Comparison of ENCODE assay signal across 8 cellular contexts in the genomic region with DNA sequence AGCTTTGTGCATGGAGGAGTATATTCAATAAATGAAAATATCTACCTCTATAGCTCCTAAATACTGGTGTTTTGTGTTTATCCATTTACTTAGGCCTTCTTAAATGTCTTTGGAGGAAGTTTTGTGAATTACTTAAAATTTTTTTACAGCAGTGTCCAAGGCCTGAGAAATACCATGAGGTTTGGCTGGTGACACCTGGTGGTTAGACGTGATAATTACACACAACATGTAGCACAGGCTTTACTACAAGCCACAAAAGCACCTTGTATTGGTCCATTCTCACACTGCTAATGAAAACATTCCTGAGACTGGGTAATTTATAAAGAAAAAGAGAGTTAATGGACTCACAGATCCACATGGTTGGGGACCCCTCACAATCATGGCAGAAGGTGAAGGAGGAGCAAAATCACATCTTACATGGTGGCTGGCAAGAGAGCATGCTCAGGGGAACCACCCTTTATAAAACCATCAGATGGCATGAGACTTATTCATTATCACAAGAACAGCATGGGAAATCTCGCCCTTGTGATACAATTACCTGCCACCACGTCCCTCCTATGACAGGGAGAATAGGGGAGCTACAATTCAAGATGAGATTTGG. TPM values are rescaled to one million over a fixed set of nuclear protein-coding genes. Genes with fewer than 3 reads are reported as not detected.
A peak's percentile ranks its signal among the peaks of the same experiment; 100 is the strongest.
DNase-seq lines count a peak whose midpoint lies in the region; ATAC-seq and TF ChIP-seq lines count a peak whose summit lies in the region.

No MANE protein-coding gene starts in this region.

- no peaks in the 10 kb centered on the region for H3K9me3 ChIP-seq in H9 (ENCODE audit: control insufficient read depth, low read depth, low read length)

- no peak overlapping the region for H3K14ac ChIP-seq in H9 (ENCODE audit: insufficient read depth, low read length)

- no peak overlapping the region for H2BK12ac ChIP-seq in H9 (ENCODE audit: insufficient read length, low read depth, low read length)

- no peak overlapping the region for H2AK5ac ChIP-seq in H9 (ENCODE audit: insufficient read length, low read length)

- ATAC-seq in Right ventricle myocardium inferior (peak; percentile 67), SK-N-SH treated with all-trans-retinoic acid at 6 μM for 48 hours (peak; percentile 98)
- ATAC-seq in central memory CD8-positive, alpha-beta T cell (replicated peaks; ENCODE audit: extremely low read depth, poor library complexity, severe bottlenecking), result peak; percentile 54

- H2AFZ ChIP-seq in H9 (ENCODE audit: low read length), result no peak overlapping the region

- TF ChIP-seq CTCF in H9 (conservative IDR thresholded peaks at IDR 0.05) (peak; percentile 82), LNCAP (IDR thresholded peaks at IDR 0.05) (peak; percentile 68)

- H4K91ac ChIP-seq in H9 (ENCODE audit: insufficient read length, low read depth, low read length), result no peak overlapping the region

- peaks cover 15 to 24% of the 10 kb centered on the region in 2 experiments for H3K4me1 Mint-ChIP-seq in H9
- no peaks in the 10 kb centered on the region for H3K4me1 Mint-ChIP-seq in central memory CD8-positive, alpha-beta T cell

- intact Hi-C loops in Right ventricle myocardium inferior (cut with DNase I) (loop anchor here (2.0 kb wide), 2 partner anchors 67 to 183 kb away; no protein-coding TSS in a partner anchor), cardiac septum (cut with DNase I) (loop anchor here (5.0 to 10.0 kb wide), 4 partner anchors 68 to 371 kb away; no protein-coding TSS in a partner anchor)

- H2BK15ac ChIP-seq in H9 (ENCODE audit: low read depth, low read length), result no peak overlapping the region

- no peaks in the 10 kb centered on the region for H3K79me2 ChIP-seq in H9 (ENCODE audit: insufficient read depth, low read length)

- H3K79me1 ChIP-seq in H9 (ENCODE audit: insufficient read depth, low read depth, low read length, poor library complexity, severe bottlenecking), result no peaks in the 10 kb centered on the region

- peaks cover 0 to 5% (median 0%) of the 10 kb centered on the region in 3 experiments; a peak in 1 of 7 replicates for H3K36me3 Mint-ChIP-seq in H9 (ENCODE audit: insufficient read depth in 1 of 3, low read depth in 3 of 3)
- peaks cover 4% of the 10 kb centered on the region for H3K36me3 Mint-ChIP-seq in central memory CD8-positive, alpha-beta T cell (ENCODE audit: insufficient read depth)

- no peak overlapping the region for H3K4me2 ChIP-seq in H9 (ENCODE audit: insufficient read depth, insufficient read length, low read length)

- no peaks in the 10 kb centered on the region for H3K27me3 Mint-ChIP-seq in H9 (ENCODE audit: low read depth)
- peaks cover 10% of the 10 kb centered on the region for H3K27me3 Mint-ChIP-seq in central memory CD8-positive, alpha-beta T cell

- peaks cover 3 to 7% of the 10 kb centered on the region in 2 experiments; a peak in 3 of 5 replicates for H3K9me3 Mint-ChIP-seq in H9
- H3K9me3 Mint-ChIP-seq in central memory CD8-positive, alpha-beta T cell, result no peaks in the 10 kb centered on the region

- H3T11ph ChIP-seq in H9 (ENCODE audit: low read length), result no peak overlapping the region

- H4K8ac ChIP-seq in H9 (replicated peaks; ENCODE audit: insufficient read length, low read depth, low read length), result no peak overlapping the region

- no peak for DNase-seq in Right ventricle myocardium inferior (ENCODE audit: missing footprints)
- no peak for DNase-seq in cardiac septum (ENCODE audit: low spot score)
- peak; percentile 46 for DNase-seq in H9
- DNase-seq in central memory CD8-positive, alpha-beta T cell (ENCODE audit: low spot score in 2 of 2), result peak in 1 of 2 donors; percentile 19
- peak; percentile 71 for DNase-seq in kidney tubule cell (ENCODE audit: low spot score)
- DNase-seq in stimulated activated CD8-positive, alpha-beta memory T cell treated with anti-CD3 and anti-CD28 coated beads, Interleukin-4, amount 100 ng/mL, for 48 hours, result peak; percentile 58

- H3K23ac ChIP-seq in H9 (ENCODE audit: insufficient read length, low read depth, low read length), result no peak overlapping the region

- no peak overlapping the region for H3K56ac ChIP-seq in H9 (ENCODE audit: insufficient read length, low read depth, low read length)

- no peaks in the 10 kb centered on the region for H3K4me1 ChIP-seq in H9 (ENCODE audit: insufficient read depth, low read length)

- H3K18ac ChIP-seq in H9 (ENCODE audit: insufficient read length, low read depth, low read length), result no peak overlapping the region

- no peak overlapping the region for H2BK5ac ChIP-seq in H9 (ENCODE audit: insufficient read length, low read length)

- H3K27ac ChIP-seq in H9 (ENCODE audit: insufficient read length, low read depth, low read length), result no peak overlapping the region

- H3K4me3 Mint-ChIP-seq in H9, result no peak overlapping the region
- H3K4me3 Mint-ChIP-seq in central memory CD8-positive, alpha-beta T cell, result no peak overlapping the region

- no peaks in the 10 kb centered on the region for H3K27me3 ChIP-seq in H9 (ENCODE audit: insufficient read depth, low read length)

- no peak overlapping the region for H3K4ac ChIP-seq in H9 (ENCODE audit: low read depth, low read length)

- H2BK20ac ChIP-seq in H9 (ENCODE audit: low read depth, low read length, poor library complexity, severe bottlenecking), result no peak overlapping the region

- no CpG with 5 or more reads among the region's 3 CpGs for WGBS in H9 (ENCODE audit: extremely low coverage, insufficient read length, low lambda C conversion rate)

- no peak overlapping the region for H3K27ac Mint-ChIP-seq in H9
- no peak overlapping the region for H3K27ac Mint-ChIP-seq in central memory CD8-positive, alpha-beta T cell (ENCODE audit: low read depth)

- H2BK120ac ChIP-seq in H9 (ENCODE audit: low read depth, low read length, poor library complexity, severe bottlenecking), result no peak overlapping the region

- H4K20me1 ChIP-seq in H9 (ENCODE audit: control insufficient read depth, insufficient read depth, insufficient read length), result no peaks in the 10 kb centered on the region

- H3K9ac ChIP-seq in H9 (ENCODE audit: extremely low read depth, insufficient read length, low read length), result no peak overlapping the region

- no peaks in the 10 kb centered on the region for H3K23me2 ChIP-seq in H9 (ENCODE audit: insufficient read length, low read depth, low read length, poor library complexity, severe bottlenecking)

- no peak overlapping the region for H4K5ac ChIP-seq in H9 (ENCODE audit: insufficient read length, low read depth, low read length)

TF ChIP-seq in SK-N-SH treated with all-trans-retinoic acid at 6 μM for 48 hours, 23 proteins besides CTCF, POLR2A, EP300 and RAD21 (continues in another document):
- TF ChIP-seq ZFP3 (CRISPR knock-in tag; IDR thresholded peaks at IDR 0.05), result no peak
- no peak for TF ChIP-seq ESRRG (CRISPR knock-in tag; IDR thresholded peaks at IDR 0.05)
- TF ChIP-seq, protein P1, sequence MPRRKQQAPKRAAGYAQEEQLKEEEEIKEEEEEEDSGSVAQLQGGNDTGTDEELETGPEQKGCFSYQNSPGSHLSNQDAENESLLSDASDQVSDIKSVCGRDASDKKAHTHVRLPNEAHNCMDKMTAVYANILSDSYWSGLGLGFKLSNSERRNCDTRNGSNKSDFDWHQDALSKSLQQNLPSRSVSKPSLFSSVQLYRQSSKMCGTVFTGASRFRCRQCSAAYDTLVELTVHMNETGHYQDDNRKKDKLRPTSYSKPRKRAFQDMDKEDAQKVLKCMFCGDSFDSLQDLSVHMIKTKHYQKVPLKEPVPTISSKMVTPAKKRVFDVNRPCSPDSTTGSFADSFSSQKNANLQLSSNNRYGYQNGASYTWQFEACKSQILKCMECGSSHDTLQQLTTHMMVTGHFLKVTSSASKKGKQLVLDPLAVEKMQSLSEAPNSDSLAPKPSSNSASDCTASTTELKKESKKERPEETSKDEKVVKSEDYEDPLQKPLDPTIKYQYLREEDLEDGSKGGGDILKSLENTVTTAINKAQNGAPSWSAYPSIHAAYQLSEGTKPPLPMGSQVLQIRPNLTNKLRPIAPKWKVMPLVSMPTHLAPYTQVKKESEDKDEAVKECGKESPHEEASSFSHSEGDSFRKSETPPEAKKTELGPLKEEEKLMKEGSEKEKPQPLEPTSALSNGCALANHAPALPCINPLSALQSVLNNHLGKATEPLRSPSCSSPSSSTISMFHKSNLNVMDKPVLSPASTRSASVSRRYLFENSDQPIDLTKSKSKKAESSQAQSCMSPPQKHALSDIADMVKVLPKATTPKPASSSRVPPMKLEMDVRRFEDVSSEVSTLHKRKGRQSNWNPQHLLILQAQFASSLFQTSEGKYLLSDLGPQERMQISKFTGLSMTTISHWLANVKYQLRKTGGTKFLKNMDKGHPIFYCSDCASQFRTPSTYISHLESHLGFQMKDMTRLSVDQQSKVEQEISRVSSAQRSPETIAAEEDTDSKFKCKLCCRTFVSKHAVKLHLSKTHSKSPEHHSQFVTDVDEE (CRISPR knock-in tag; IDR thresholded peaks at IDR 0.05), result no peak
- no peak for TF ChIP-seq ARNTL (CRISPR knock-in tag; IDR thresholded peaks at IDR 0.05; ENCODE audit: borderline replicate concordance, low read depth)
- no peak for TF ChIP-seq CREB5 (CRISPR knock-in tag; IDR thresholded peaks at IDR 0.05; ENCODE audit: low read depth)
- TF ChIP-seq GLIS3 (CRISPR knock-in tag; IDR thresholded peaks at IDR 0.05), result no peak
- TF ChIP-seq ZC3H10 (CRISPR knock-in tag; IDR thresholded peaks at IDR 0.05), result no peak
- no peak for TF ChIP-seq ZFP30 (CRISPR knock-in tag; IDR thresholded peaks at IDR 0.05)
- TF ChIP-seq ZNF70 (CRISPR knock-in tag; IDR thresholded peaks at IDR 0.05), result no peak
- TF ChIP-seq ZNF565 (CRISPR knock-in tag; conservative IDR thresholded peaks at IDR 0.05; ENCODE audit: low read depth), result no peak

RNA-seq across cellular contexts. Expression of gene HYAL4, which starts 20.6 kb away (rescaled TPM):
- total RNA-seq in Right ventricle myocardium inferior (not detected), cardiac septum (0.32 TPM), H9 (2021) (not detected in 2 replicates)

RNA-seq across cellular contexts. Expression of gene SPAM1, which starts 59.4 kb away (rescaled TPM):
- not detected for total RNA-seq in Right ventricle myocardium inferior
- 0.24 TPM for total RNA-seq in cardiac septum
- not detected in 2 replicates for total RNA-seq in H9 (2021)

Comparison
In these comparisons a context has a peak if more than half of its experiments do, and no peak if none do; other contexts are left out.
1. DNase-seq: peak in H9 (single experiment), kidney tubule cell (single experiment) and stimulated activated CD8-positive, alpha-beta memory T cell treated with anti-CD3 and anti-CD28 coated beads, Interleukin-4, amount 100 ng/mL, for 48 hours (single experiment); none in Right ventricle myocardium inferior (single experiment) and cardiac septum (single experiment).
2. Peak in every context shown above with its lines, with median percentiles within 50 percentile points of each other: ATAC-seq.